ENCODE assay signal across 21 cellular contexts in genomic region chr5:180575571-180575970, GRCh38. TPM values are rescaled to one million over a fixed set of nuclear protein-coding genes. Genes with fewer than 3 reads are reported as not detected.
"Had no signal": no experiment of that assay in that cellular context is flagged by ENCODE, and none has a peak within 500 bp of the region (broad histone marks: within the 10 kb centered on the region; RNA-seq: fewer than 3 reads in every experiment).

No MANE protein-coding gene starts in this region.

- H3K4me3 Mint-ChIP-seq: activated B cell treated with CpG ODN at 0.5 μM for 24 hours; memory B cell; stimulated activated naive B cell treated with anti-CD40 and anti-IgM and Interleukin-4, amounts not matched to agents 10 μg/mL and 1 μg/mL and 100 μg/mL, for 72 hours; T-helper 2 cell treated with Interferon-gamma antibody and Interleukin-4, amounts not matched to agents 5 μg/mL and 100 μg/mL, for 36 hours had no signal

- H3K9me3 ChIP-seq: body of pancreas, gastrocnemius medialis, left ventricle myocardium inferior, thyroid gland had no signal

- H3K27ac ChIP-seq: body of pancreas, gastrocnemius medialis, left ventricle myocardium inferior, SK-N-MC, thyroid gland had no signal

- H3K4me3 ChIP-seq: body of pancreas, dorsolateral prefrontal cortex, gastrocnemius medialis, left ventricle myocardium inferior, SK-N-MC, thyroid gland had no signal

- H3K27me3 ChIP-seq: body of pancreas, dorsolateral prefrontal cortex, gastrocnemius medialis, thyroid gland had no signal

- H3K9me3 Mint-ChIP-seq: activated B cell treated with CpG ODN at 0.5 μM for 24 hours; activated T-helper 2 cell treated with anti-CD3 and anti-CD28 coated beads, Interferon-gamma antibody, Interleukin-2, Interleukin-4, amounts not matched to agents 10 μg/mL and 5 μg/mL and 100 μg/mL, durations not matched to agents 14 hours and 24 hours and 36 hours; memory B cell; stimulated activated naive B cell treated with anti-CD40 and anti-IgM and Interleukin-4, amounts not matched to agents 10 μg/mL and 1 μg/mL and 100 μg/mL, for 72 hours; T-helper 2 cell treated with Interferon-gamma antibody and Interleukin-4, amounts not matched to agents 5 μg/mL and 100 μg/mL, for 36 hours had no signal

- H3K4me1 ChIP-seq: body of pancreas, gastrocnemius medialis, left ventricle myocardium inferior, thyroid gland had no signal

- H3K27me3 Mint-ChIP-seq: activated B cell treated with CpG ODN at 0.5 μM for 24 hours; memory B cell; stimulated activated naive B cell treated with anti-CD40 and anti-IgM and Interleukin-4, amounts not matched to agents 10 μg/mL and 1 μg/mL and 100 μg/mL, for 72 hours had no signal

- ATAC-seq: body of pancreas; gastrocnemius medialis; stimulated activated naive B cell treated with anti-CD40 and anti-IgM and Interleukin-4, amounts not matched to agents 10 μg/mL and 1 μg/mL and 100 μg/mL, for 72 hours had no signal

- H3K27ac Mint-ChIP-seq: activated B cell treated with CpG ODN at 0.5 μM for 24 hours; activated T-helper 2 cell treated with anti-CD3 and anti-CD28 coated beads, Interferon-gamma antibody, Interleukin-2, Interleukin-4, amounts not matched to agents 10 μg/mL and 5 μg/mL and 100 μg/mL, durations not matched to agents 14 hours and 24 hours and 36 hours; memory B cell; stimulated activated naive B cell treated with anti-CD40 and anti-IgM and Interleukin-4, amounts not matched to agents 10 μg/mL and 1 μg/mL and 100 μg/mL, for 72 hours; T-helper 2 cell treated with Interferon-gamma antibody and Interleukin-4, amounts not matched to agents 5 μg/mL and 100 μg/mL, for 36 hours had no signal

- DNase-seq: activated B cell treated with CpG ODN at 0.5 μM for 24 hours; activated CD4-positive, alpha-beta T cell treated with anti-CD3 and anti-CD28 coated beads, Interleukin-2, amount 50 U/mL, for 1 hour; activated naive CD4-positive, alpha-beta T cell treated with anti-CD3 and anti-CD28 coated beads, Interleukin-2, amount 50 U/mL, for 16 hours; amygdala; body of pancreas; central memory CD4-positive, alpha-beta T cell; dorsolateral prefrontal cortex; gastrocnemius medialis; head of caudate nucleus; kidney glomerular epithelial cell; left ventricle myocardium inferior; occipital lobe; stimulated activated naive B cell treated with anti-CD40 and anti-IgM and Interleukin-4, amounts not matched to agents 10 μg/mL and 1 μg/mL and 100 μg/mL, for 72 hours; thyroid gland had no signal

- H3K4me1 Mint-ChIP-seq: activated B cell treated with CpG ODN at 0.5 μM for 24 hours; memory B cell; stimulated activated naive B cell treated with anti-CD40 and anti-IgM and Interleukin-4, amounts not matched to agents 10 μg/mL and 1 μg/mL and 100 μg/mL, for 72 hours had no signal

RNA-seq across cellular contexts. Expression of gene SCGB3A1, which starts 15.7 kb away (rescaled TPM):
- total RNA-seq: activated B cell treated with CpG ODN at 0.5 μM for 24 hours; activated T-helper 2 cell treated with anti-CD3 and anti-CD28 coated beads, Interferon-gamma antibody, Interleukin-2, Interleukin-4, amounts not matched to agents 10 μg/mL and 5 μg/mL and 100 μg/mL, durations not matched to agents 14 hours and 24 hours and 36 hours; body of pancreas; gastrocnemius medialis; left ventricle myocardium inferior; mononuclear cell; occipital lobe; posterior vena cava had no signal
- polyA plus RNA-seq: neural cell had no signal
